1 cellular context compared by ENCODE assay signal in the genomic region with DNA sequence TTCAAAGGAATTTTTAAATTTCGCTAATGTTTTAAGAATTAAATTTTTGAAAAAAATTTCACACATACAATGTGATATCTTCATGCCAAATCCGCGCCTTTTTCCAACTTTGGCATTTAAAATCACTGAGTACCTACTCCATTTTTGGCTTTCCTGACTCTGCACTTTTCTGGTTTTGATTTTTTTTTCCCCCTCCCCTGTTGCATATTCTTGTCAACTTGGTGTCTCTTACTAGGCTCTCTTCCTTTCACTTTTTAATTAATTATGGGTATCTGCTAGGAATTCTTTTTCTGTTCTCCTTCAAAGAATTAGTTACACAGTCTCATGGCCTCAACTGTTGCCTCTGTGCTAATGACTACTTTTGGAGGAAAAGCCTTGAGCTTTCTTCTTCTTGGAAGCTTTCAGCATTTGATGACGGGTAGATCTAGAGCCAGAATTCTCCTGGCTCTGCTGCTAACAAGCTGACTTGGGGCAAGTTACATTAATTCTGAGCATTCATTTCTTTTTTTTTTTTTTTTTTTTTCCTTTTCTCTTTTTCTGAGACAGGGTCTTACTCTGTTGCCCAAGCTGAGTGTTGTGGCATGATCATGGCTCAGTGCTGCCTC.
TF ChIP-seq lines count a peak whose summit lies in the region.

No MANE protein-coding gene starts in this region.

TF ChIP-seq in H1, 55 proteins besides CTCF, POLR2A, EP300 and RAD21:
- TF ChIP-seq SUZ12 (IDR thresholded peaks at IDR 0.05; ENCODE audit: low read length): no peak
- TF ChIP-seq ASH2L (IDR thresholded peaks at IDR 0.05; ENCODE audit: low read length): no peak
- TF ChIP-seq EGR1 (IDR thresholded peaks at IDR 0.05; ENCODE audit: borderline replicate concordance, low read depth, low read length): no peak
- TF ChIP-seq CBX5 (IDR thresholded peaks at IDR 0.05; ENCODE audit: low read depth, low read length): no peak
- TF ChIP-seq TEAD4 (IDR thresholded peaks at IDR 0.05; ENCODE audit: low read depth, low read length): no peak
- TF ChIP-seq BRCA1 (IDR thresholded peaks at IDR 0.05; ENCODE audit: low read depth, low read length): no peak
- no peak for TF ChIP-seq KDM5A (IDR thresholded peaks at IDR 0.05; ENCODE audit: low read length)
- no peak for TF ChIP-seq SIN3A (conservative IDR thresholded peaks at IDR 0.05 in 1 of 2, IDR thresholded peaks at IDR 0.05 in 1 of 2; ENCODE audit: low read depth in 1 of 2, low read length in 2 of 2)
- no peak for TF ChIP-seq CHD1 (IDR thresholded peaks at IDR 0.05; ENCODE audit: low read depth, low read length)
- no peak for TF ChIP-seq FOSL1 (IDR thresholded peaks at IDR 0.05; ENCODE audit: insufficient read depth, low read depth, low read length)
- no peak for TF ChIP-seq RXRA (IDR thresholded peaks at IDR 0.05; ENCODE audit: insufficient read depth, low read depth, low read length)
- TF ChIP-seq KDM1A (IDR thresholded peaks at IDR 0.05; ENCODE audit: borderline replicate concordance, low read length): no peak
- TF ChIP-seq SP1 (IDR thresholded peaks at IDR 0.05; ENCODE audit: low read depth, low read length): no peak
- TF ChIP-seq SP2 (IDR thresholded peaks at IDR 0.05; ENCODE audit: low read length): no peak
- no peak for TF ChIP-seq CHD2 (IDR thresholded peaks at IDR 0.05; ENCODE audit: low read length)
